ENCODE assay signal across 32 cellular contexts in the genomic region with DNA sequence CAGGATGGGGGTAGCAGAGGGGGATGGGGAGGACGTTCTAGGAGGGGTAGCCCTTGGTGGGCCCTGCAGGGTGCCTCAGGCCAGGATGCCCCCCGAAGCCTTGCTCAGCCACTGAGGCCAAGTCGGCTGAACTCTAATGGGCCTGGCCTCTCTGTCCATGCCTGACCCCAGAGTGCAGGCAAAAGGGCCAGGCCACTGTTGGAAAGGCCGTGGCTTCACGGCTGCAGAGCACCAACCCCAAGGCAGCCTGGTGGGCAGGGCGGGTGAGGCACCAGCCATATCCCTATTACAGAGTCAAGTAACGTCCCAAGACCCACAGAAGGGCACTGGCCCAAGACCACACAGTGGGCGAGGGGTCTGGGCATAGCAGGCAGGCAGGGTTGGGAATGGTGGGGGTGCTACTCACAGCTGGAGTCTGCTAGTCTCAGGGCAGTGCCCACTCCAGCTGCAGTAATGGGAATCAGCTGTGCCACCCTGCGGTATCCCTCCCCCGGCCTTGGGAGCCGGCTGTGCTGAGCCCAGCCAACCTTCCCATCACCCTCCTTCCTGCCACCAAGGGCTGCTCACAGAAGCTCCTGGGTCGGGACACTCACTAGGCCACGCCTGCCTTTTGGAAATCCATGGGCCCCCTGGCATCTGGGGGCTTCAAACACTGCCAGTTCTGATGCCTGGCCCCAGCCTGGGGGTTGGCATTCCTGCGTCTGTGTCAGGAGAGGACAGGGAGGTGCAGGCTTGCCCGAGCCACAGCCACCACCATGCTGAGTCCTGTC. TPM values are rescaled to one million over a fixed set of nuclear protein-coding genes. Genes with fewer than 3 reads are reported as not detected.
A peak's percentile ranks its signal among the peaks of the same experiment; 100 is the strongest.
DNase-seq lines count a peak whose midpoint lies in the region; ATAC-seq, FAIRE-seq and TF ChIP-seq lines count a peak whose summit lies in the region.
"Had no signal": no experiment of that assay in that cellular context is flagged by ENCODE, and none has a peak within 500 bp of the region (broad histone marks: within the 10 kb centered on the region; RNA-seq: fewer than 3 reads in every experiment).

No MANE protein-coding gene starts in this region.

- no peak for TF ChIP-seq CTCF in A549 (IDR thresholded peaks at IDR 0.05)
- TF ChIP-seq CTCF in WERI-Rb-1 (IDR thresholded peaks at IDR 0.05; ENCODE audit: low read depth, low read length): no peak
- TF ChIP-seq CTCF in nephron (IDR thresholded peaks at IDR 0.05; ENCODE audit: unreplicated experiment in 3 of 3): no peak

- POLR2A ChIA-PET in A549 (lab: Yijun Ruan, JAX): no interaction called here

- H3K9me3 Mint-ChIP-seq in nephron: no peaks in the 10 kb centered on the region
- H3K9me3 Mint-ChIP-seq: activated CD4-positive, alpha-beta memory T cell treated with anti-CD3 and anti-CD28 coated beads, Interleukin-2, amount 10 ng/mL, durations not matched to agents 7 days and 5 days; activated naive CD8-positive, alpha-beta T cell treated with anti-CD3 and anti-CD28 coated beads, Interleukin-2, amount 10 ng/mL, durations not matched to agents 7 days and 5 days; activated T-helper 17 cell treated with anti-CD3 and anti-CD28 coated beads, Interleukin-2, amount 50 U/mL, for 72 hours; CD4-positive, CD25-positive, alpha-beta regulatory T cell; mesothelial cell of epicardium; natural killer cell; stimulated activated naive B cell treated with anti-CD40 and anti-IgM and Interleukin-4, amounts not matched to agents 10 μg/mL and 1 μg/mL and 100 μg/mL, for 72 hours had no signal

- CTCF ChIA-PET in A549 (lab: Yijun Ruan, JAX): no interaction called here

- peak overlapping the region; percentile 73 for H3K4me2 ChIP-seq in A549
- H3K4me2 ChIP-seq in BLaER1 treated with 17β-estradiol and CSF1 and Interleukin-3, amounts not matched to agents 10 nM and 100 nM: peak overlapping the region in 10 of 11 experiments; percentile 8 to 100 (median 96); a peak in 18 of 22 replicates

- H3K36me3 Mint-ChIP-seq in nephron (ENCODE audit: low read depth): no peaks in the 10 kb centered on the region
- H3K36me3 Mint-ChIP-seq: mesothelial cell of epicardium; natural killer cell; stimulated activated naive B cell treated with anti-CD40 and anti-IgM and Interleukin-4, amounts not matched to agents 10 μg/mL and 1 μg/mL and 100 μg/mL, for 72 hours had no signal

- no peaks in the 10 kb centered on the region for H3K27me3 ChIP-seq in BLaER1 treated with 17β-estradiol and CSF1 and Interleukin-3, amounts not matched to agents 10 nM and 100 nM
- no peaks in the 10 kb centered on the region for H3K27me3 ChIP-seq in WERI-Rb-1 (ENCODE audit: insufficient read depth, low read depth, severe bottlenecking)
- H3K27me3 ChIP-seq: ascending aorta, right atrium auricular region, SJSA1, suprapubic skin had no signal

- H3K9ac ChIP-seq in BLaER1 treated with 17β-estradiol and CSF1 and Interleukin-3, amounts not matched to agents 10 nM and 100 nM: peak overlapping the region in 6 of 11 experiments; percentile 12 to 45 (median 40); a peak in 6 of 22 replicates
- H3K9ac ChIP-seq: parathyroid adenoma had no signal

- DNase-seq in A549 (ENCODE audit: low read depth in 1 of 2, low spot score in 1 of 2) (no peak), WERI-Rb-1 (no peak), sciatic nerve (ENCODE audit: low spot score) (no peak), HTR-8/SVneo (ENCODE audit: insufficient read length, low spot score) (no peak), SHP77 (lab: John Stamatoyannopoulos, UW) (no peak)
- DNase-seq: activated CD4-positive, alpha-beta memory T cell treated with anti-CD3 and anti-CD28 coated beads, Interleukin-2, amount 10 ng/mL, durations not matched to agents 7 days and 5 days; activated naive CD8-positive, alpha-beta T cell treated with anti-CD3 and anti-CD28 coated beads, Interleukin-2, amount 10 ng/mL, durations not matched to agents 7 days and 5 days; CD4-positive, CD25-positive, alpha-beta regulatory T cell; central memory CD4-positive, alpha-beta T cell; dermis blood vessel endothelial cell; H7; KBM-7; left ventricle myocardium inferior; MM.1S; natural killer cell; NCI-H2081; NCI-H345; stimulated activated naive B cell treated with anti-CD40 and anti-IgM and Interleukin-4, amounts not matched to agents 10 μg/mL and 1 μg/mL and 100 μg/mL, for 72 hours; T-helper 1 cell had no signal

- intact Hi-C loops in sciatic nerve (cut with DNase I): no loop called here

- peak overlapping the region; percentile 60 to 95; a peak in 5 of 6 replicates for H3K27ac ChIP-seq in A549
- peak overlapping the region in 8 of 11 experiments; percentile 6 to 85 (median 47); a peak in 9 of 22 replicates for H3K27ac ChIP-seq in BLaER1 treated with 17β-estradiol and CSF1 and Interleukin-3, amounts not matched to agents 10 nM and 100 nM
- H3K27ac ChIP-seq in WERI-Rb-1: 0 out of 2 replicates have a peak overlapping the region, but pooled peaks have one; percentile 12
- H3K27ac ChIP-seq: ascending aorta, left ventricle myocardium inferior, parathyroid adenoma, right atrium auricular region, suprapubic skin had no signal

- TF ChIP-seq RAD21 in A549 (conservative IDR thresholded peaks at IDR 0.05 in 1 of 2, IDR thresholded peaks at IDR 0.05 in 1 of 2): no peak

- no peak for FAIRE-seq in A549 (lab: Jason Lieb, UNC)
- no peak for FAIRE-seq in HTR-8/SVneo (lab: Jason Lieb, UNC)

- H3K4me1 Mint-ChIP-seq in nephron: peaks cover 42% of the 10 kb centered on the region

- no peak for TF ChIP-seq EP300 in A549 (IDR thresholded peaks at IDR 0.05)

- H4K20me1 ChIP-seq in BLaER1 treated with 17β-estradiol and CSF1 and Interleukin-3, amounts not matched to agents 10 nM and 100 nM: peaks cover 0 to 10% (median 8%) of the 10 kb centered on the region in 11 experiments; a peak in 19 of 22 replicates

- peak overlapping the region; percentile 87 to 93 (median 91) for H3K27ac Mint-ChIP-seq in nephron
- H3K27ac Mint-ChIP-seq: activated CD4-positive, alpha-beta memory T cell treated with anti-CD3 and anti-CD28 coated beads, Interleukin-2, amount 10 ng/mL, durations not matched to agents 7 days and 5 days; activated naive CD8-positive, alpha-beta T cell treated with anti-CD3 and anti-CD28 coated beads, Interleukin-2, amount 10 ng/mL, durations not matched to agents 7 days and 5 days; activated T-helper 17 cell treated with anti-CD3 and anti-CD28 coated beads, Interleukin-2, amount 50 U/mL, for 72 hours; CD4-positive, CD25-positive, alpha-beta regulatory T cell; mesothelial cell of epicardium; natural killer cell; stimulated activated naive B cell treated with anti-CD40 and anti-IgM and Interleukin-4, amounts not matched to agents 10 μg/mL and 1 μg/mL and 100 μg/mL, for 72 hours had no signal

- H3K4me3 Mint-ChIP-seq in nephron: no peak overlapping the region
- H3K4me3 Mint-ChIP-seq: activated CD4-positive, alpha-beta memory T cell treated with anti-CD3 and anti-CD28 coated beads, Interleukin-2, amount 10 ng/mL, durations not matched to agents 7 days and 5 days; activated naive CD8-positive, alpha-beta T cell treated with anti-CD3 and anti-CD28 coated beads, Interleukin-2, amount 10 ng/mL, durations not matched to agents 7 days and 5 days; activated T-helper 17 cell treated with anti-CD3 and anti-CD28 coated beads, Interleukin-2, amount 50 U/mL, for 72 hours; mesothelial cell of epicardium; natural killer cell; stimulated activated naive B cell treated with anti-CD40 and anti-IgM and Interleukin-4, amounts not matched to agents 10 μg/mL and 1 μg/mL and 100 μg/mL, for 72 hours had no signal

- no peak for TF ChIP-seq POLR2A in A549 (IDR thresholded peaks at IDR 0.05; ENCODE audit: low read length)

- no peak overlapping the region for H3K4me3 ChIP-seq in A549
- H3K4me3 ChIP-seq in BLaER1 treated with 17β-estradiol and CSF1 and Interleukin-3, amounts not matched to agents 10 nM and 100 nM: no peak overlapping the region
- no peak overlapping the region for H3K4me3 ChIP-seq in WERI-Rb-1 (ENCODE audit: low read depth, low read length)
- H3K4me3 ChIP-seq: ascending aorta, left ventricle myocardium inferior, right atrium auricular region, SJSA1, suprapubic skin had no signal

- no peaks in the 10 kb centered on the region for H3K36me3 ChIP-seq in BLaER1 treated with 17β-estradiol and CSF1 and Interleukin-3, amounts not matched to agents 10 nM and 100 nM
- H3K36me3 ChIP-seq in WERI-Rb-1: no peaks in the 10 kb centered on the region
- H3K36me3 ChIP-seq: ascending aorta, left ventricle myocardium inferior, right atrium auricular region, SJSA1, suprapubic skin had no signal

- 81% methylated on average over 9 of the region's 15 CpGs for WGBS in A549 (ENCODE audit: missing lambda C conversion rate)

- ATAC-seq in A549 (no peak), sciatic nerve (no peak), GM18907 (IDR thresholded peaks at IDR 0.05; ENCODE audit: unreplicated experiment) (no peak)
- ATAC-seq: activated CD4-positive, CD25-positive, alpha-beta regulatory T cell treated with anti-CD3 and anti-CD28 coated beads, Interleukin-2, amount 50 U/mL, for 24 hours; activated T-helper 17 cell treated with anti-CD3 and anti-CD28 coated beads, Interleukin-2, amount 50 U/mL, for 72 hours; natural killer cell; stimulated activated naive B cell treated with anti-CD40 and anti-IgM and Interleukin-4, amounts not matched to agents 10 μg/mL and 1 μg/mL and 100 μg/mL, for 72 hours had no signal

- H3K4me1 ChIP-seq in A549: peaks cover 45% of the 10 kb centered on the region
- H3K4me1 ChIP-seq in BLaER1 treated with 17β-estradiol and CSF1 and Interleukin-3, amounts not matched to agents 10 nM and 100 nM: peaks cover 54 to 87% (median 83%) of the 10 kb centered on the region in 10 experiments
- H3K4me1 ChIP-seq: parathyroid adenoma had no signal

- H3K9me3 ChIP-seq in A549: no peaks in the 10 kb centered on the region
- H3K9me3 ChIP-seq in BLaER1 treated with 17β-estradiol and CSF1 and Interleukin-3, amounts not matched to agents 10 nM and 100 nM (replicated peaks in 1 of 11): no peaks in the 10 kb centered on the region
- H3K9me3 ChIP-seq in WERI-Rb-1 (ENCODE audit: severe bottlenecking): no peaks in the 10 kb centered on the region
- H3K9me3 ChIP-seq: ascending aorta, left ventricle myocardium inferior, right atrium auricular region, SJSA1, suprapubic skin had no signal

- peaks cover 7% of the 10 kb centered on the region for H3K27me3 Mint-ChIP-seq in nephron (ENCODE audit: low read depth)
- H3K27me3 Mint-ChIP-seq: activated naive CD8-positive, alpha-beta T cell treated with anti-CD3 and anti-CD28 coated beads, Interleukin-2, amount 10 ng/mL, durations not matched to agents 7 days and 5 days; activated T-helper 17 cell treated with anti-CD3 and anti-CD28 coated beads, Interleukin-2, amount 50 U/mL, for 72 hours; CD4-positive, CD25-positive, alpha-beta regulatory T cell; stimulated activated naive B cell treated with anti-CD40 and anti-IgM and Interleukin-4, amounts not matched to agents 10 μg/mL and 1 μg/mL and 100 μg/mL, for 72 hours had no signal

RNA-seq across cellular contexts. Expression of a gene that starts 4.0 kb away (rescaled TPM):
- polyA plus RNA-seq in A549 (2011; rRNA removed) (2.3 and 2.9 TPM in 2 replicates), A549 (2017; fragmentation: RNase III; extraction: RNeasy Plus Mini Kit Qiagen cat#74134 plus additional on column Dnase treatment) (5.8 to 7.3 TPM (median 6.3 TPM) in 3 replicates)
- polyA plus RNA-seq in A549 (2012; cell fraction: cytosol; rRNA removed): 4.7 and 6.4 TPM in 2 replicates
- 10.0 and 15.6 TPM in 2 replicates for polyA plus RNA-seq in A549 (2012; cell fraction: nucleus; rRNA removed)
- 2.7 and 3.0 TPM in 2 replicates for polyA minus RNA-seq in A549 (2011; rRNA and poly(A)+ RNA removed)
- total RNA-seq in sciatic nerve: 20.1 TPM

RNA-seq across cellular contexts. Expression of a gene that starts 39.4 kb away (rescaled TPM):
- not detected in 2 replicates for polyA plus RNA-seq in A549 (2011; rRNA removed)
- not detected in 2 replicates for polyA plus RNA-seq in A549 (2012; cell fraction: cytosol; rRNA removed)
- not detected in 2 replicates for polyA plus RNA-seq in A549 (2012; cell fraction: nucleus; rRNA removed)
- not detected in 3 replicates for polyA plus RNA-seq in A549 (2017; fragmentation: RNase III; extraction: RNeasy Plus Mini Kit Qiagen cat#74134 plus additional on column Dnase treatment)
- polyA minus RNA-seq in A549 (2011; rRNA and poly(A)+ RNA removed): not detected in 2 replicates
- total RNA-seq in sciatic nerve: not detected
- total RNA-seq: activated CD4-positive, alpha-beta memory T cell treated with anti-CD3 and anti-CD28 coated beads, Interleukin-2, amount 10 ng/mL, durations not matched to agents 7 days and 5 days; activated naive CD8-positive, alpha-beta T cell treated with anti-CD3 and anti-CD28 coated beads, Interleukin-2, amount 10 ng/mL, durations not matched to agents 7 days and 5 days; activated T-helper 17 cell treated with anti-CD3 and anti-CD28 coated beads, Interleukin-2, amount 50 U/mL, for 72 hours; ascending aorta; CD4-positive, CD25-positive, alpha-beta regulatory T cell; dermis blood vessel endothelial cell; H7; HT-29; left ventricle myocardium inferior; mesothelial cell of epicardium; natural killer cell; right atrium auricular region; SJSA1; suprapubic skin; ureter had no signal
- polyA plus RNA-seq: CD4-positive, CD25-positive, alpha-beta regulatory T cell had no signal

RNA-seq across cellular contexts. Expression of a gene that starts 39.7 kb away (rescaled TPM):
- polyA plus RNA-seq in A549 (2011; rRNA removed) (11.9 and 13.3 TPM in 2 replicates), A549 (2017; fragmentation: RNase III; extraction: RNeasy Plus Mini Kit Qiagen cat#74134 plus additional on column Dnase treatment) (22.6 to 25.6 TPM (median 24.4 TPM) in 3 replicates)
- 35.3 and 50.2 TPM in 2 replicates for polyA plus RNA-seq in A549 (2012; cell fraction: cytosol; rRNA removed)
- polyA plus RNA-seq in A549 (2012; cell fraction: nucleus; rRNA removed): 140 and 205 TPM in 2 replicates
- polyA minus RNA-seq in A549 (2011; rRNA and poly(A)+ RNA removed): 12.4 and 13.3 TPM in 2 replicates
- total RNA-seq in sciatic nerve: 22.0 TPM

RNA-seq across cellular contexts. Expression of a gene that starts 43.2 kb away (rescaled TPM):
- polyA plus RNA-seq in A549 (2011; rRNA removed): 10.1 and 10.6 TPM in 2 replicates
- 8.9 and 9.3 TPM in 2 replicates for polyA plus RNA-seq in A549 (2012; cell fraction: cytosol; rRNA removed)
- polyA plus RNA-seq in A549 (2012; cell fraction: nucleus; rRNA removed): 16.7 and 18.2 TPM in 2 replicates
- polyA plus RNA-seq in A549 (2017; fragmentation: RNase III; extraction: RNeasy Plus Mini Kit Qiagen cat#74134 plus additional on column Dnase treatment): 11.3 to 13.0 TPM (median 12.8 TPM) in 3 replicates
- 10.6 and 13.3 TPM in 2 replicates for polyA minus RNA-seq in A549 (2011; rRNA and poly(A)+ RNA removed)
- 21.4 TPM for total RNA-seq in sciatic nerve

Comparison
In these comparisons a context has a peak if more than half of its experiments do, and no peak if none do; other contexts are left out.
1. H3K27ac ChIP-seq: peak in every context shown above with its lines; median percentile 78 in A549; 47 in BLaER1 treated with 17β-estradiol and CSF1 and Interleukin-3, amounts not matched to agents 10 nM and 100 nM; 12 in WERI-Rb-1.